Comparison of ENCODE assay signal across 1 cellular context in genomic region chr2:65432227-65433190, GRCh38.
TF ChIP-seq lines count a peak whose summit lies in the region.

TSS of gene SPRED2 (minus strand) at chr2:65432599. CDS start at chr2:65431987, 612 bp downstream.

TF ChIP-seq in HEK293, 187 proteins besides CTCF, POLR2A, EP300 and RAD21 (continued from another document):
- no peak for TF ChIP-seq ZNF626 (tag by site-specific recombination; IDR thresholded peaks at IDR 0.05)
- 0 out of 2 replicates have a peak, but pooled peaks have one; percentile 12 for TF ChIP-seq ZNF600 (tag by site-specific recombination; IDR thresholded peaks at IDR 0.05)
- 0 out of 2 replicates have a peak, but pooled peaks have one; percentile 44 for TF ChIP-seq ZSCAN18 (tag by site-specific recombination; IDR thresholded peaks at IDR 0.05)
- TF ChIP-seq ZSCAN16 (tag by site-specific recombination; IDR thresholded peaks at IDR 0.05) = no peak
- peak; percentile 94 for TF ChIP-seq ZXDB (tag by site-specific recombination; IDR thresholded peaks at IDR 0.05)
- TF ChIP-seq OVOL3 (tag by site-specific recombination; IDR thresholded peaks at IDR 0.05) = no peak
- TF ChIP-seq ZNF266 (tag by site-specific recombination; IDR thresholded peaks at IDR 0.05; ENCODE audit: low read depth) = no peak
- TF ChIP-seq ZNF76 (tag by site-specific recombination; IDR thresholded peaks at IDR 0.05; ENCODE audit: borderline replicate concordance, low read depth) = peak; percentile 73
- no peak for TF ChIP-seq ZNF175 (tag by site-specific recombination; IDR thresholded peaks at IDR 0.05)
- TF ChIP-seq ZNF664 (tag by site-specific recombination; IDR thresholded peaks at IDR 0.05) = no peak
- no peak for TF ChIP-seq ZNF426 (tag by site-specific recombination; IDR thresholded peaks at IDR 0.05)
- TF ChIP-seq ZNF174 (tag by site-specific recombination; IDR thresholded peaks at IDR 0.05) = no peak
- TF ChIP-seq ZNF777 (tag by site-specific recombination; IDR thresholded peaks at IDR 0.05; ENCODE audit: borderline replicate concordance) = no peak
- TF ChIP-seq ZNF18 (tag by site-specific recombination; IDR thresholded peaks at IDR 0.05) = 0 out of 2 replicates have a peak, but pooled peaks have one; percentile 39
- TF ChIP-seq KLF16 (tag by site-specific recombination; IDR thresholded peaks at IDR 0.05) = peak; percentile 99
- TF ChIP-seq ZNF140 (tag by site-specific recombination; IDR thresholded peaks at IDR 0.05) = no peak
- no peak for TF ChIP-seq SETDB1 (IDR thresholded peaks at IDR 0.05; ENCODE audit: insufficient read length, low read length)
- TF ChIP-seq PRDM10 (tag by site-specific recombination; IDR thresholded peaks at IDR 0.05) = peak; percentile 95
- TF ChIP-seq GLIS2 (tag by site-specific recombination; IDR thresholded peaks at IDR 0.05) = peak; percentile 74
- TF ChIP-seq ZNF692 (tag by site-specific recombination; IDR thresholded peaks at IDR 0.05) = peak; percentile 84
- TF ChIP-seq ZNF561 (tag by site-specific recombination; IDR thresholded peaks at IDR 0.05; ENCODE audit: borderline replicate concordance) = peak; percentile 77; the same call in 1 of the 2 replicates
- TF ChIP-seq ZNF10 (tag by site-specific recombination; IDR thresholded peaks at IDR 0.05) = no peak
- no peak for TF ChIP-seq ZNF404 (tag by site-specific recombination; IDR thresholded peaks at IDR 0.05)
- peak; percentile 69; the same call in 1 of the 2 replicates for TF ChIP-seq BCL11A (tag by site-specific recombination; IDR thresholded peaks at IDR 0.05; ENCODE audit: low read depth)
- TF ChIP-seq ZNF596 (tag by site-specific recombination; IDR thresholded peaks at IDR 0.05) = no peak
- TF ChIP-seq ZNF214 (tag by site-specific recombination; IDR thresholded peaks at IDR 0.05; ENCODE audit: borderline replicate concordance) = no peak
- TF ChIP-seq ZNF26 (tag by site-specific recombination; IDR thresholded peaks at IDR 0.05) = no peak
- TF ChIP-seq ZNF701 (tag by site-specific recombination; IDR thresholded peaks at IDR 0.05) = no peak
- no peak for TF ChIP-seq ZNF510 (tag by site-specific recombination; IDR thresholded peaks at IDR 0.05; ENCODE audit: insufficient replicate concordance)
- TF ChIP-seq ZNF202 (tag by site-specific recombination; IDR thresholded peaks at IDR 0.05; ENCODE audit: borderline replicate concordance) = no peak
- peak; percentile 89 for TF ChIP-seq ZNF398 (tag by site-specific recombination; IDR thresholded peaks at IDR 0.05)
- no peak for TF ChIP-seq ZNF776 (tag by site-specific recombination; IDR thresholded peaks at IDR 0.05; ENCODE audit: borderline replicate concordance)
- TF ChIP-seq ZNF221 (tag by site-specific recombination; IDR thresholded peaks at IDR 0.05; ENCODE audit: borderline replicate concordance) = no peak
- peak; percentile 57; the same call in 1 of the 2 replicates for TF ChIP-seq TSHZ1 (tag by site-specific recombination; IDR thresholded peaks at IDR 0.05; ENCODE audit: borderline replicate concordance)
- peak; percentile 84; the same call in 1 of the 2 replicates for TF ChIP-seq IKZF3 (tag by site-specific recombination; IDR thresholded peaks at IDR 0.05)
- TF ChIP-seq ZNF239 (tag by site-specific recombination; IDR thresholded peaks at IDR 0.05) = no peak
- TF ChIP-seq ZNF112 (tag by site-specific recombination; IDR thresholded peaks at IDR 0.05) = no peak
- TF ChIP-seq ZNF544 (tag by site-specific recombination; IDR thresholded peaks at IDR 0.05) = no peak
- TF ChIP-seq ZNF366 (tag by site-specific recombination; conservative IDR thresholded peaks at IDR 0.05) = peak; percentile 90
- peak; percentile 48; the same call in 1 of the 2 replicates for TF ChIP-seq TRIM28 (IDR thresholded peaks at IDR 0.05; ENCODE audit: borderline replicate concordance, low read length)
- TF ChIP-seq REPIN1 (tag by site-specific recombination; IDR thresholded peaks at IDR 0.05; ENCODE audit: low read depth) = no peak
- no peak for TF ChIP-seq ZNF548 (tag by site-specific recombination; IDR thresholded peaks at IDR 0.05)
- peak; percentile 71; the same call in 1 of the 2 replicates for TF ChIP-seq EGR2 (tag by site-specific recombination; IDR thresholded peaks at IDR 0.05; ENCODE audit: low read depth)
- no peak for TF ChIP-seq ZNF133 (tag by site-specific recombination; IDR thresholded peaks at IDR 0.05)
- TF ChIP-seq YY1 (tag by site-specific recombination; IDR thresholded peaks at IDR 0.05) = 0 out of 2 replicates have a peak, but pooled peaks have one; percentile 13
- TF ChIP-seq ZNF19 (tag by site-specific recombination; IDR thresholded peaks at IDR 0.05; ENCODE audit: low read depth) = no peak
TF ChIP-seq in HEK293: peak in this region for 81.
